11 cellular contexts compared by ENCODE assay signal in the genomic region with DNA sequence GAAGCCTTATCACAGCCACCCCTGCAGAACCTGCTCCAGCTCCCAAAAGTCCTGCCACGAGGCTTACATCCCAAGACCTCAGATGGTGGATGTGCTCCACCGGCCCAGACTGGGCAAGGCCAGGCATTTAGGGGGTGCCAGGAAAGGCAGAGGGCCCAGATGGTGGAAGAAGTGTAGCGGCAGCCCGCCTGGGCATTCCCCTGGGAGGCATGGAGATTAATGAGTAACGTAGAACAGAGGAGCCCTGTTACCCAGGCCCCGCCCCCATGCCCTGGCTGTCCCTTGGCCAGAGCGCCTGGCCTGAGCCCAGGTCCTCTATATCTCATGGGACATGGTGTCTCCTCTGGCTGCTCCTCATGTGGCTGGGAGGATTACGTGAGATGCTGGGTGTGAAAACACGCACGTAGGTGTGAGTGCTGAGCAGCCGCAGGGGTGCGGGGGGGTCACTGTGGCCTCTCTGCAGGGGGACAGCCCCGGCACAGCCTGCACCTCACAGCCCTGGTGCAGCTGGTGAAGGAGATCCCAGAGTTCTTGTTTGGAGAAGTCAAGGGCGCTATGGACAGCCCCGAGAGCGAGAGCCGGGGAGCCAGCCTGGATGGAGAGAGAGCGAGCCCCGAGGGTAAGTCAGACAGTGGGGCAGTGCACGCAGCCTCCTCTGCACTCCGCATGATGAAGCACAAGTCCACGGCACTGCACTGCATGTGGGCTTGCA. TPM values are rescaled to one million over a fixed set of nuclear protein-coding genes. Genes with fewer than 3 reads are reported as not detected.
A peak's percentile ranks its signal among the peaks of the same experiment; 100 is the strongest.
DNase-seq lines count a peak whose midpoint lies in the region; ATAC-seq and TF ChIP-seq lines count a peak whose summit lies in the region.
"Had no signal": no experiment of that assay in that cellular context is flagged by ENCODE, and none has a peak within 500 bp of the region (broad histone marks: within the 10 kb centered on the region; RNA-seq: fewer than 3 reads in every experiment).

No MANE protein-coding gene starts in this region.

- no peaks in the 10 kb centered on the region for H3K9me3 Mint-ChIP-seq in CD8-positive, alpha-beta memory T cell

- H3K4me3 Mint-ChIP-seq in CD8-positive, alpha-beta memory T cell, result no peak overlapping the region

- H3K27ac ChIP-seq in CD8-positive, alpha-beta memory T cell (ENCODE audit: low read depth, low read length), result peak overlapping the region; percentile 67
- peak overlapping the region in 57 of 59 donors; percentile 14 to 89 (median 72) for H3K27ac ChIP-seq in dorsolateral prefrontal cortex

- CTCF ChIA-PET in CD8-positive, alpha-beta memory T cell (lab: Charles Lee), result no interaction called here

- H3K36me3 Mint-ChIP-seq in CD8-positive, alpha-beta memory T cell, result peaks cover 0 to 63% (median 10%) of the 10 kb centered on the region in 3 donors

- peak; percentile 70 for ATAC-seq in HG02678 (IDR thresholded peaks at IDR 0.05; ENCODE audit: unreplicated experiment)
- ATAC-seq in mucosa of descending colon, result peak; percentile 45
- no peak for ATAC-seq in GM21360 (IDR thresholded peaks at IDR 0.05; ENCODE audit: unreplicated experiment)

- peaks cover 4% of the 10 kb centered on the region for H3K4me1 ChIP-seq in CD8-positive, alpha-beta memory T cell (ENCODE audit: insufficient read depth, low read length)
- no peaks in the 10 kb centered on the region for H3K4me1 ChIP-seq in mucosa of descending colon (ENCODE audit: low read depth)

- POLR2A ChIA-PET in CD8-positive, alpha-beta memory T cell (lab: Charles Lee), result no interaction called here

- no peaks in the 10 kb centered on the region for H3K9me3 ChIP-seq in CD8-positive, alpha-beta memory T cell (ENCODE audit: low read length)
- H3K9me3 ChIP-seq in mucosa of descending colon, result no peaks in the 10 kb centered on the region

- peaks cover 10% of the 10 kb centered on the region for H3K36me3 ChIP-seq in CD8-positive, alpha-beta memory T cell (ENCODE audit: insufficient read depth, low read length)
- H3K36me3 ChIP-seq in mucosa of descending colon (ENCODE audit: low read depth), result no peaks in the 10 kb centered on the region

- no peak for DNase-seq in CD8-positive, alpha-beta memory T cell
- peak; percentile 33 to 98 (median 91) for DNase-seq in dorsolateral prefrontal cortex
- DNase-seq in mucosa of descending colon, result no peak
- DNase-seq in NCI-H774 (lab: John Stamatoyannopoulos, UW), result no peak
- no peak for DNase-seq in HPDE6-E6E7 (ENCODE audit: extremely low spot score)
- no peak for DNase-seq in stimulated activated CD4-positive, alpha-beta T cell treated with anti-CD3 and anti-CD28 coated beads, Interleukin-4, amount 100 ng/mL, for 4 hours
- DNase-seq: COR-L47, MM.1S, T-helper 9 cell had no signal

- H3K27me3 ChIP-seq in CD8-positive, alpha-beta memory T cell (ENCODE audit: insufficient read depth, low read length, poor library complexity, severe bottlenecking), result no peaks in the 10 kb centered on the region
- H3K27me3 ChIP-seq in dorsolateral prefrontal cortex, result no peaks in the 10 kb centered on the region

- H3K27ac Mint-ChIP-seq in CD8-positive, alpha-beta memory T cell, result peak overlapping the region in 1 of 8 donors; percentile 91

- H3K27me3 Mint-ChIP-seq in CD8-positive, alpha-beta memory T cell, result no peaks in the 10 kb centered on the region

- TF ChIP-seq CTCF in dorsolateral prefrontal cortex (IDR thresholded peaks at IDR 0.05 in 54 of 56, conservative IDR thresholded peaks at IDR 0.05 in 2 of 56; ENCODE audit: low read depth in 1 of 56, partially characterized antibody in 56 of 56) (peak in 17 of 56 donors; percentile 9 to 46 (median 23)), mucosa of descending colon (IDR thresholded peaks at IDR 0.05) (no peak)

- H3K4me3 ChIP-seq in CD8-positive, alpha-beta memory T cell (ENCODE audit: low read length), result no peak overlapping the region
- H3K4me3 ChIP-seq in dorsolateral prefrontal cortex, result peak overlapping the region in 17 of 59 donors; percentile 3 to 42 (median 14)
- no peak overlapping the region for H3K4me3 ChIP-seq in mucosa of descending colon

- intact Hi-C loops in dorsolateral prefrontal cortex (cut with DNase I) (loop anchor here in 1 of 2 donors (5.0 kb wide), 1 partner anchor 93 kb away; no protein-coding TSS in a partner anchor), mucosa of descending colon (cut with DNase I, micrococcal nuclease) (no loop called here)

- peaks cover 14 to 22% (median 17%) of the 10 kb centered on the region in 3 donors for H3K4me1 Mint-ChIP-seq in CD8-positive, alpha-beta memory T cell

RNA-seq across cellular contexts. Expression of gene ZNF467, which starts 52.9 kb away (rescaled TPM):
- total RNA-seq in CD8-positive, alpha-beta memory T cell, result under 1 TPM in 1 of 2 experiments, not detected in 1; 0.24 TPM
- 1.3 TPM for polyA plus RNA-seq in CD8-positive, alpha-beta memory T cell
- total RNA-seq in dorsolateral prefrontal cortex (10 to 100 TPM in 4 of 120 experiments, 1 to 10 TPM in 116; 3.5 to 20.9 (median 6.4) TPM), mucosa of descending colon (10 to 100 TPM in 1 of 3 donors, 1 to 10 TPM in 2; 2.4 to 19.5 (median 5.1) TPM)

Comparison
In these comparisons a context has a peak if more than half of its experiments do, and no peak if none do; other contexts are left out.
1. DNase-seq: peak in dorsolateral prefrontal cortex (10 of 10); none in CD8-positive, alpha-beta memory T cell (0 of 5), mucosa of descending colon (0 of 3), NCI-H774 (single experiment), HPDE6-E6E7 (single experiment) and stimulated activated CD4-positive, alpha-beta T cell treated with anti-CD3 and anti-CD28 coated beads, Interleukin-4, amount 100 ng/mL, for 4 hours (0 of 2).